1 cellular context compared by ENCODE assay signal in the genomic region with DNA sequence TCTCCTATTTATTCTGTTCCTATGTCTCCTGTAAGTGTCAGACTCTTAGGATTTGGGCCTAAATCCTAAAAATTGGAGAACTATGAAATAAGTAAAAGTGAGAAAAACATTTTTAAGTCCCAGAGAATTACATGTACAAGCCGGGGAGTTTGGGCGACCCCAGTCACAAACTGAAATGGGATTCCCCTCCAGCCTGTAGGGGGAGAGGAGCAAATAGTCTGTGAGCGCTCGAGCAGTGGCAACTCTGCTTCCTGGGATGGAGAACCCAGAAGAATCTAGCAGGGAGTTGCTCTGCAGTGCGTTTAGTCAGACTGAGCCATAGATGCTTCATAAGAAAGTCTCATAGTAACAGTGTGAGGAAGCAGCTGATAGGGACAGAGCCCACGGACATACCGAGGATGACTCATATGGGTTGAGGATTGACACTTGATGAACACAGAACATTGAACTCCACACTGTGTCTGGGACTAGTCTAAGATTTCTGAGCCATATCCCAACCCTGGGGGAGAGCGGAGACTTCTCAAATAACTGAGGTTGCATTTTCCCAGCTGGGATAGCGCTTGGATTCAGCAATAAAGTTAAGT.
TF ChIP-seq lines count a peak whose summit lies in the region.

No MANE protein-coding gene starts in this region.

TF ChIP-seq in HCT116, 20 proteins besides CTCF, POLR2A, EP300 and RAD21 (continued from another document):
- TF ChIP-seq, protein P1, sequence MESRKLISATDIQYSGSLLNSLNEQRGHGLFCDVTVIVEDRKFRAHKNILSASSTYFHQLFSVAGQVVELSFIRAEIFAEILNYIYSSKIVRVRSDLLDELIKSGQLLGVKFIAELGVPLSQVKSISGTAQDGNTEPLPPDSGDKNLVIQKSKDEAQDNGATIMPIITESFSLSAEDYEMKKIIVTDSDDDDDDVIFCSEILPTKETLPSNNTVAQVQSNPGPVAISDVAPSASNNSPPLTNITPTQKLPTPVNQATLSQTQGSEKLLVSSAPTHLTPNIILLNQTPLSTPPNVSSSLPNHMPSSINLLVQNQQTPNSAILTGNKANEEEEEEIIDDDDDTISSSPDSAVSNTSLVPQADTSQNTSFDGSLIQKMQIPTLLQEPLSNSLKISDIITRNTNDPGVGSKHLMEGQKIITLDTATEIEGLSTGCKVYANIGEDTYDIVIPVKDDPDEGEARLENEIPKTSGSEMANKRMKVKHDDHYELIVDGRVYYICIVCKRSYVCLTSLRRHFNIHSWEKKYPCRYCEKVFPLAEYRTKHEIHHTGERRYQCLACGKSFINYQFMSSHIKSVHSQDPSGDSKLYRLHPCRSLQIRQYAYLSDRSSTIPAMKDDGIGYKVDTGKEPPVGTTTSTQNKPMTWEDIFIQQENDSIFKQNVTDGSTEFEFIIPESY (IDR thresholded peaks at IDR 0.05; ENCODE audit: extremely low read depth, insufficient replicate concordance, low read length): no peak
- TF ChIP-seq POLR2AphosphoS5 (IDR thresholded peaks at IDR 0.05; ENCODE audit: low read depth, low read length): no peak
